Comparison of ENCODE assay signal across 17 cellular contexts in genomic region chr10:26044123-26044749, GRCh38.
A peak's percentile ranks its signal among the peaks of the same experiment; 100 is the strongest.
DNase-seq lines count a peak whose midpoint lies in the region; ATAC-seq and TF ChIP-seq lines count a peak whose summit lies in the region.
"Had no signal": no experiment of that assay in that cellular context is flagged by ENCODE, and none has a peak within 500 bp of the region (broad histone marks: within the 10 kb centered on the region; RNA-seq: fewer than 3 reads in every experiment).

No MANE protein-coding gene starts in this region.

- no peak overlapping the region for H3K27ac ChIP-seq in MM.1S (ENCODE audit: low read length)
- H3K27ac ChIP-seq: adrenal gland, BLaER1, sigmoid colon, suprapubic skin had no signal

- H3K79me2 ChIP-seq in MM.1S (ENCODE audit: low read length) = no peaks in the 10 kb centered on the region

- peak; percentile 36 for DNase-seq in HT-29 (ENCODE audit: low spot score)
- DNase-seq in NCI-H226 = peak; percentile 53
- DNase-seq in kidney tubule cell (ENCODE audit: low spot score) = peak; percentile 11
- peak; percentile 6 for DNase-seq in stromal cell of bone marrow (ENCODE audit: low read depth)
- no peak for DNase-seq in MM.1S
- DNase-seq: activated CD4-positive, CD25-positive, alpha-beta regulatory T cell; DMS153; mesendoderm; NCI-H345; SHP77; sigmoid colon; T-helper 17 cell had no signal

- no peaks in the 10 kb centered on the region for H3K9me2 ChIP-seq in MM.1S (replicated peaks; ENCODE audit: insufficient read depth, low read length)

- H3K36me3 ChIP-seq in MM.1S (replicated peaks; ENCODE audit: insufficient read depth, low read length) = no peaks in the 10 kb centered on the region
- H3K36me3 ChIP-seq: adrenal gland, BLaER1, sigmoid colon, suprapubic skin had no signal

- no peaks in the 10 kb centered on the region for H3K27me3 ChIP-seq in MM.1S (replicated peaks; ENCODE audit: insufficient read depth, low read length)
- H3K27me3 ChIP-seq: adrenal gland, BLaER1, sigmoid colon, suprapubic skin had no signal

- no peak overlapping the region for H2AFZ ChIP-seq in MM.1S (ENCODE audit: low read length)

- no peaks in the 10 kb centered on the region for H3K4me1 ChIP-seq in MM.1S (ENCODE audit: low read length)
- H3K4me1 ChIP-seq: adrenal gland, sigmoid colon had no signal

- no peaks in the 10 kb centered on the region for H3K9me3 ChIP-seq in MM.1S (replicated peaks; ENCODE audit: insufficient read depth, low read length)
- H3K9me3 ChIP-seq: adrenal gland, BLaER1, sigmoid colon, suprapubic skin had no signal

- ATAC-seq in GM18517 (IDR thresholded peaks at IDR 0.05; ENCODE audit: unreplicated experiment) = no peak
- no peak for ATAC-seq in HG03097 (IDR thresholded peaks at IDR 0.05; ENCODE audit: low FRiP score, unreplicated experiment)
- ATAC-seq: T-helper 17 cell had no signal

- no peak overlapping the region for H3K4me3 ChIP-seq in MM.1S (ENCODE audit: low read length)
- H3K4me3 ChIP-seq: adrenal gland, BLaER1, sigmoid colon, suprapubic skin had no signal

- no peak overlapping the region for H3K9ac ChIP-seq in MM.1S (ENCODE audit: low read length)
- H3K9ac ChIP-seq: BLaER1 had no signal

- H4K20me1 ChIP-seq in MM.1S (ENCODE audit: insufficient read depth, low read length) = no peaks in the 10 kb centered on the region
- H4K20me1 ChIP-seq: BLaER1 had no signal

- no peaks in the 10 kb centered on the region for H3F3A ChIP-seq in MM.1S (ENCODE audit: insufficient read depth, low read length)

- TF ChIP-seq CTCF in MM.1S (IDR thresholded peaks at IDR 0.05; ENCODE audit: low read length) = no peak

- no peak overlapping the region for H3K4me2 ChIP-seq in MM.1S (ENCODE audit: low read depth, low read length)
- H3K4me2 ChIP-seq: BLaER1 had no signal
